ENCODE assay signal across 8 cellular contexts in genomic region chr14:96390965-96391292, GRCh38. TPM values are rescaled to one million over a fixed set of nuclear protein-coding genes. Genes with fewer than 3 reads are reported as not detected.
DNase-seq lines count a peak whose midpoint lies in the region; ATAC-seq and TF ChIP-seq lines count a peak whose summit lies in the region.

No MANE protein-coding gene starts in this region.

- peak overlapping the region; percentile 87 to 97 (median 92) for H3K27ac Mint-ChIP-seq in naive B cell

- POLR2A ChIA-PET in AG04450 (lab: Yijun Ruan, JAX) = no interaction called here

- CTCF ChIA-PET in AG04450 (lab: Charles Lee) = no interaction called here

- peak overlapping the region; percentile 89 to 95 (median 92) for H3K4me3 Mint-ChIP-seq in naive B cell

- H3K9me3 Mint-ChIP-seq in naive B cell = no peaks in the 10 kb centered on the region

- no peaks in the 10 kb centered on the region for H3K9me3 ChIP-seq in AG04450 (ENCODE audit: control insufficient read depth, insufficient read depth, low read length)

- intact Hi-C loops in head of caudate nucleus (cut with DNase I) = loop anchor here (2.0 kb wide), 1 partner anchor 26 kb away; no protein-coding TSS in a partner anchor

- peaks cover 0 to 7% (median 0%) of the 10 kb centered on the region in 3 donors for H3K27me3 Mint-ChIP-seq in naive B cell

- H3K4me3 ChIP-seq in AG04450 (ENCODE audit: low read depth, low read length) = peak overlapping the region; percentile 71
- peak overlapping the region; percentile 79 for H3K4me3 ChIP-seq in Jurkat, Clone E6-1 (ENCODE audit: low read length)

- H3K4me1 Mint-ChIP-seq in naive B cell = peaks cover 0 to 7% (median 0%) of the 10 kb centered on the region in 3 donors

- no peak for DNase-seq in AG04450 (ENCODE audit: low read depth, low spot score)
- DNase-seq in Jurkat, Clone E6-1 (ENCODE audit: low read depth, low spot score) = no peak
- no peak for DNase-seq in naive B cell
- DNase-seq in stimulated activated CD8-positive, alpha-beta memory T cell treated with anti-CD3 and anti-CD28 coated beads, Interleukin-4, amount 100 ng/mL, for 48 hours = no peak
- no peak for DNase-seq in GDM1 (lab: John Stamatoyannopoulos, UW)
- DNase-seq in head of caudate nucleus = no peak
- DNase-seq in islet precursor cell = no peak

- ATAC-seq in naive B cell (ENCODE audit: low read depth in 2 of 2) = no peak

- no peak overlapping the region for H3K27ac ChIP-seq in AG04450 (ENCODE audit: low read depth, low read length)
- H3K27ac ChIP-seq in cingulate gyrus (ENCODE audit: low read depth, low read length) = peak overlapping the region; percentile 69

- no peak for TF ChIP-seq CTCF in AG04450 (IDR thresholded peaks at IDR 0.05; ENCODE audit: low read depth, low read length)

- no peaks in the 10 kb centered on the region for H3K36me3 Mint-ChIP-seq in naive B cell

- peaks cover 2% of the 10 kb centered on the region for H3K27me3 ChIP-seq in AG04450 (ENCODE audit: control insufficient read depth, insufficient read depth, low read length)

RNA-seq across cellular contexts. Expression of gene AK7, which starts 1.0 kb away (rescaled TPM):
- polyA plus RNA-seq in AG04450 (2011; rRNA removed) (0.29 and 0.55 TPM in 2 replicates), naive B cell (ENCODE audit: low read depth in 6 of 6) (under 1 TPM in 1 of 6 donors, not detected in 5; 0.62 TPM)
- polyA minus RNA-seq in AG04450 (2011; rRNA and poly(A)+ RNA removed) = 0.09 and 0.18 TPM in 2 replicates
- polyA plus RNA-seq in Jurkat, Clone E6-1 (2012; ENCODE audit: insufficient read depth, insufficient read length) = 1.2 TPM

RNA-seq across cellular contexts. Expression of gene GSKIP, which starts 27.6 kb away (rescaled TPM):
- polyA plus RNA-seq in AG04450 (2011; rRNA removed) (28.0 and 37.9 TPM in 2 replicates), naive B cell (ENCODE audit: low read depth in 6 of 6) (10 to 100 TPM; 19.0 to 31.6 (median 24.0) TPM)
- 9.6 and 26.5 TPM in 2 replicates for polyA minus RNA-seq in AG04450 (2011; rRNA and poly(A)+ RNA removed)
- 18.7 TPM for polyA plus RNA-seq in Jurkat, Clone E6-1 (2012; ENCODE audit: insufficient read depth, insufficient read length)

RNA-seq across cellular contexts. Expression of gene ATG2B, which starts 27.8 kb away (rescaled TPM):
- polyA plus RNA-seq in AG04450 (2011; rRNA removed) (18.7 and 22.1 TPM in 2 replicates), naive B cell (ENCODE audit: low read depth in 6 of 6) (1 to 10 TPM; 1.4 to 2.2 (median 1.8) TPM)
- polyA minus RNA-seq in AG04450 (2011; rRNA and poly(A)+ RNA removed) = 30.4 and 34.5 TPM in 2 replicates
- polyA plus RNA-seq in Jurkat, Clone E6-1 (2012; ENCODE audit: insufficient read depth, insufficient read length) = 7.8 TPM
